Comparison of ENCODE assay signal across 8 cellular contexts in genomic region chr22:35921777-35922176, GRCh38.
DNase-seq lines count a peak whose midpoint lies in the region; ATAC-seq, FAIRE-seq and TF ChIP-seq lines count a peak whose summit lies in the region.

No MANE protein-coding gene starts in this region.

- no peaks in the 10 kb centered on the region for H3K4me1 ChIP-seq in CD4-positive, CD25-positive, alpha-beta regulatory T cell (ENCODE audit: control insufficient read depth, insufficient read depth, low read length, poor library complexity, severe bottlenecking)
- H3K4me1 ChIP-seq in psoas muscle = peaks cover 47% of the 10 kb centered on the region

- DNase-seq in CD4-positive, CD25-positive, alpha-beta regulatory T cell = peak in 2 of 3 donors; percentile 23 to 53
- DNase-seq in H54 (ENCODE audit: insufficient read length, low spot score) (peak; percentile 18), NCI-H774 (lab: John Stamatoyannopoulos, UW) (peak; percentile 0), head of caudate nucleus (peak in 26 of 42 donors; percentile 24 to 81 (median 52)), psoas muscle (peak; percentile 30 to 58)
- DNase-seq in activated T-helper 2 cell treated with anti-CD3 and anti-CD28 coated beads, Interferon-gamma antibody, Interleukin-2, Interleukin-4, amounts not matched to agents 10 μg/mL and 5 μg/mL and 100 μg/mL, durations not matched to agents 14 hours and 24 hours and 36 hours (ENCODE audit: low spot score) = peak; percentile 16

- no peaks in the 10 kb centered on the region for H3K9me3 Mint-ChIP-seq in CD4-positive, CD25-positive, alpha-beta regulatory T cell
- no peaks in the 10 kb centered on the region for H3K9me3 Mint-ChIP-seq in activated T-helper 2 cell treated with anti-CD3 and anti-CD28 coated beads, Interferon-gamma antibody, Interleukin-2, Interleukin-4, amounts not matched to agents 10 μg/mL and 5 μg/mL and 100 μg/mL, durations not matched to agents 14 hours and 24 hours and 36 hours

- peak in 1 of 2 donors; percentile 59 for ATAC-seq in CD4-positive, CD25-positive, alpha-beta regulatory T cell (ENCODE audit: low read depth in 2 of 2)
- ATAC-seq in psoas muscle = peak; percentile 92 to 96 (median 94)
- no peak for ATAC-seq in GM21526 (IDR thresholded peaks at IDR 0.05; ENCODE audit: low FRiP score, unreplicated experiment)
- no peak for ATAC-seq in GM21360 (IDR thresholded peaks at IDR 0.05; ENCODE audit: unreplicated experiment)

- no peak overlapping the region for H3K4me3 ChIP-seq in CD4-positive, CD25-positive, alpha-beta regulatory T cell (ENCODE audit: low read depth, low read length)
- no peak overlapping the region for H3K4me3 ChIP-seq in psoas muscle

- H3K4me3 Mint-ChIP-seq in CD4-positive, CD25-positive, alpha-beta regulatory T cell = no peak overlapping the region
- no peak overlapping the region for H3K4me3 Mint-ChIP-seq in activated T-helper 2 cell treated with anti-CD3 and anti-CD28 coated beads, Interferon-gamma antibody, Interleukin-2, Interleukin-4, amounts not matched to agents 10 μg/mL and 5 μg/mL and 100 μg/mL, durations not matched to agents 14 hours and 24 hours and 36 hours (ENCODE audit: low read depth)

- peak; percentile 62 for TF ChIP-seq CTCF in psoas muscle (IDR thresholded peaks at IDR 0.05)

- intact Hi-C loops in activated T-helper 2 cell treated with anti-CD3 and anti-CD28 coated beads, Interferon-gamma antibody, Interleukin-2, Interleukin-4, amounts not matched to agents 10 μg/mL and 5 μg/mL and 100 μg/mL, durations not matched to agents 14 hours and 24 hours and 36 hours (cut with micrococcal nuclease) = loop anchor here (1.0 kb wide), 1 partner anchor 294 kb away; no protein-coding TSS in a partner anchor
- intact Hi-C loops in head of caudate nucleus (cut with DNase I) = loop anchor here (10.0 kb wide), 1 partner anchor 287 kb away; no protein-coding TSS in a partner anchor
- intact Hi-C loops in psoas muscle (cut with DNase I) = loop anchor here (1.0 to 5.0 kb wide), 5 partner anchors 159 to 489 kb away; no protein-coding TSS in a partner anchor

- H3K27ac Mint-ChIP-seq in CD4-positive, CD25-positive, alpha-beta regulatory T cell = no peak overlapping the region
- H3K27ac Mint-ChIP-seq in activated T-helper 2 cell treated with anti-CD3 and anti-CD28 coated beads, Interferon-gamma antibody, Interleukin-2, Interleukin-4, amounts not matched to agents 10 μg/mL and 5 μg/mL and 100 μg/mL, durations not matched to agents 14 hours and 24 hours and 36 hours = no peak overlapping the region

- no peaks in the 10 kb centered on the region for H3K9me3 ChIP-seq in CD4-positive, CD25-positive, alpha-beta regulatory T cell (ENCODE audit: control insufficient read depth in 2 of 2, low read length in 2 of 2)
- no peaks in the 10 kb centered on the region for H3K9me3 ChIP-seq in psoas muscle

- peak; percentile 98 for FAIRE-seq in H54 (lab: Jason Lieb, UNC)

- H3K36me3 Mint-ChIP-seq in CD4-positive, CD25-positive, alpha-beta regulatory T cell = no peaks in the 10 kb centered on the region
- no peaks in the 10 kb centered on the region for H3K36me3 Mint-ChIP-seq in activated T-helper 2 cell treated with anti-CD3 and anti-CD28 coated beads, Interferon-gamma antibody, Interleukin-2, Interleukin-4, amounts not matched to agents 10 μg/mL and 5 μg/mL and 100 μg/mL, durations not matched to agents 14 hours and 24 hours and 36 hours (ENCODE audit: low read depth)

- H3K27me3 Mint-ChIP-seq in CD4-positive, CD25-positive, alpha-beta regulatory T cell = peaks cover 50% of the 10 kb centered on the region
- H3K27me3 Mint-ChIP-seq in activated T-helper 2 cell treated with anti-CD3 and anti-CD28 coated beads, Interferon-gamma antibody, Interleukin-2, Interleukin-4, amounts not matched to agents 10 μg/mL and 5 μg/mL and 100 μg/mL, durations not matched to agents 14 hours and 24 hours and 36 hours (ENCODE audit: low read depth) = peaks cover 2% of the 10 kb centered on the region

- H3K27ac ChIP-seq in CD4-positive, CD25-positive, alpha-beta regulatory T cell (ENCODE audit: insufficient read depth, low read length, poor library complexity, severe bottlenecking) = no peak overlapping the region
- peak overlapping the region; percentile 75 for H3K27ac ChIP-seq in psoas muscle

- no peak for TF ChIP-seq POLR2A in H54 (IDR thresholded peaks at IDR 0.05; ENCODE audit: low read depth, low read length)

- peaks cover 2% of the 10 kb centered on the region for H3K27me3 ChIP-seq in CD4-positive, CD25-positive, alpha-beta regulatory T cell (ENCODE audit: control insufficient read depth, insufficient read depth, low read length)
- no peaks in the 10 kb centered on the region for H3K27me3 ChIP-seq in psoas muscle (ENCODE audit: insufficient read depth in 3 of 3, low read length in 2 of 3)

- no peaks in the 10 kb centered on the region for H3K36me3 ChIP-seq in CD4-positive, CD25-positive, alpha-beta regulatory T cell (ENCODE audit: control insufficient read depth, insufficient read depth, low read length)
- H3K36me3 ChIP-seq in psoas muscle (ENCODE audit: insufficient read depth in 1 of 2, low read depth in 1 of 2) = no peaks in the 10 kb centered on the region

- peaks cover 0 to 4% (median 0%) of the 10 kb centered on the region in 4 donors for H3K4me1 Mint-ChIP-seq in CD4-positive, CD25-positive, alpha-beta regulatory T cell
- peaks cover 7% of the 10 kb centered on the region for H3K4me1 Mint-ChIP-seq in activated T-helper 2 cell treated with anti-CD3 and anti-CD28 coated beads, Interferon-gamma antibody, Interleukin-2, Interleukin-4, amounts not matched to agents 10 μg/mL and 5 μg/mL and 100 μg/mL, durations not matched to agents 14 hours and 24 hours and 36 hours (ENCODE audit: low read depth)

Comparison
In these comparisons a context has a peak if more than half of its experiments do, and no peak if none do; other contexts are left out.
1. ATAC-seq: peak in psoas muscle (4 of 4); none in GM21526 (single experiment) and GM21360 (single experiment).
2. DNase-seq: peak in every context shown above with its lines; median percentile 52 in head of caudate nucleus; 44 in psoas muscle; 38 in CD4-positive, CD25-positive, alpha-beta regulatory T cell; 18 in H54; 16 in activated T-helper 2 cell treated with anti-CD3 and anti-CD28 coated beads, Interferon-gamma antibody, Interleukin-2, Interleukin-4, amounts not matched to agents 10 μg/mL and 5 μg/mL and 100 μg/mL, durations not matched to agents 14 hours and 24 hours and 36 hours; 0 in NCI-H774.